In genomic region chr2:69742170-69742952, GRCh38 we compare ENCODE assay signal across 8 cellular contexts. TPM values are rescaled to one million over a fixed set of nuclear protein-coding genes. Genes with fewer than 3 reads are reported as not detected.
DNase-seq lines count a peak whose midpoint lies in the region; ATAC-seq and TF ChIP-seq lines count a peak whose summit lies in the region.

No MANE protein-coding gene starts in this region.

- H3K36me3 ChIP-seq in SK-N-MC (ENCODE audit: insufficient read depth, low read length) (no peaks in the 10 kb centered on the region), fibroblast of lung (ENCODE audit: control insufficient read depth, insufficient read depth, low read length) (no peaks in the 10 kb centered on the region), neutrophil (no peaks in the 10 kb centered on the region)

- no peaks in the 10 kb centered on the region for H4K20me1 ChIP-seq in fibroblast of lung (ENCODE audit: control insufficient read depth, extremely low read depth, insufficient read depth, low read length)

- TF ChIP-seq CTCF in fibroblast of lung (conservative IDR thresholded peaks at IDR 0.05 in 1 of 2, IDR thresholded peaks at IDR 0.05 in 1 of 2; ENCODE audit: low read depth in 1 of 2, low read length in 2 of 2), result no peak
- TF ChIP-seq CTCF in neutrophil (IDR thresholded peaks at IDR 0.05), result no peak

- H3K4me3 ChIP-seq in SK-N-MC (peak overlapping the region; percentile 88), fibroblast of lung (replicated peaks in 1 of 4; ENCODE audit: control extremely low read depth in 1 of 4, insufficient read depth in 1 of 4, low read depth in 3 of 4, low read length in 4 of 4) (peak overlapping the region; percentile 82 to 92 (median 86)), neutrophil (ENCODE audit: low read depth in 1 of 2, low read length in 1 of 2) (peak overlapping the region; percentile 68 to 87)

- H3K9me3 ChIP-seq in SK-N-MC (ENCODE audit: low read depth, low read length), result no peaks in the 10 kb centered on the region
- H3K9me3 ChIP-seq in fibroblast of lung (ENCODE audit: control insufficient read depth, insufficient read depth, low read depth, low read length), result no peaks in the 10 kb centered on the region
- no peaks in the 10 kb centered on the region for H3K9me3 ChIP-seq in neutrophil

- no peaks in the 10 kb centered on the region for H3K27me3 ChIP-seq in fibroblast of lung (ENCODE audit: control insufficient read depth, insufficient read depth, low read length)
- no peaks in the 10 kb centered on the region for H3K27me3 ChIP-seq in neutrophil

- peak overlapping the region; percentile 94 for H3K4me2 ChIP-seq in fibroblast of lung (ENCODE audit: extremely low read depth, insufficient read depth, low read length)

- H3K9ac ChIP-seq in SK-N-MC (ENCODE audit: insufficient read length) (peak overlapping the region; percentile 85), fibroblast of lung (ENCODE audit: insufficient read depth, low read length) (peak overlapping the region; percentile 81)

- no peak overlapping the region for H3K27ac ChIP-seq in SK-N-MC
- H3K27ac ChIP-seq in fibroblast of lung (ENCODE audit: insufficient read depth, low read length), result peak overlapping the region; percentile 90
- peak overlapping the region; percentile 81 for H3K27ac ChIP-seq in neutrophil

- peaks cover 5% of the 10 kb centered on the region for H3K4me1 ChIP-seq in fibroblast of lung (ENCODE audit: control insufficient read depth, extremely low read depth, insufficient read depth, low read length)
- H3K4me1 ChIP-seq in neutrophil (ENCODE audit: control insufficient read depth in 1 of 2, insufficient read depth in 1 of 2, low read depth in 1 of 2, low read length in 1 of 2), result peaks cover 61 to 66% of the 10 kb centered on the region in 2 experiments

- DNase-seq in DMS 273 (lab: John Stamatoyannopoulos, UW; ENCODE audit: unreplicated experiment), result peak; percentile 67
- DNase-seq in DMS 273 treated with DMSO at 0.1 percent for 48 hours (lab: John Stamatoyannopoulos, UW), result no peak
- no peak for DNase-seq in SK-N-MC (ENCODE audit: low read depth, low spot score)
- DNase-seq in fibroblast of lung (ENCODE audit: low read depth in 2 of 2), result no peak
- DNase-seq in NCI-H128 (lab: John Stamatoyannopoulos, UW; ENCODE audit: unreplicated experiment), result no peak
- no peak for DNase-seq in NCI-H2107 (lab: John Stamatoyannopoulos, UW)

- H2AFZ ChIP-seq in fibroblast of lung (ENCODE audit: low read length), result peak overlapping the region; percentile 85

- peak; percentile 34 for ATAC-seq in HG02840 (IDR thresholded peaks at IDR 0.05; ENCODE audit: low FRiP score, unreplicated experiment)

- H3K79me2 ChIP-seq in fibroblast of lung (ENCODE audit: control insufficient read depth, insufficient read depth, low read length), result peaks cover 18% of the 10 kb centered on the region

RNA-seq across cellular contexts. Expression of gene ANXA4, which starts 0.4 kb away (rescaled TPM):
- total RNA-seq in fibroblast of lung, result 106 and 114 TPM in 2 replicates
- 98.4 and 106 TPM in 2 replicates for polyA plus RNA-seq in fibroblast of lung
- polyA plus RNA-seq in fibroblast of lung (2012), result 162 and 163 TPM in 2 replicates
- polyA minus RNA-seq in fibroblast of lung (ENCODE audit: low replicate concordance), result 148 and 171 TPM in 2 replicates
